10 cellular contexts compared by ENCODE assay signal in genomic region chr4:89001647-89002518, GRCh38. TPM values are rescaled to one million over a fixed set of nuclear protein-coding genes. Genes with fewer than 3 reads are reported as not detected.
DNase-seq lines count a peak whose midpoint lies in the region; TF ChIP-seq lines count a peak whose summit lies in the region.
"Had no signal": no experiment of that assay in that cellular context is flagged by ENCODE, and none has a peak within 500 bp of the region (broad histone marks: within the 10 kb centered on the region; RNA-seq: fewer than 3 reads in every experiment).

No MANE protein-coding gene starts in this region.

- DNase-seq in DMS53 (lab: John Stamatoyannopoulos, UW) (peak; percentile 80), NCI-H187 treated with DMSO at 0.1 percent for 48 hours (lab: John Stamatoyannopoulos, UW) (peak; percentile 83), SHP77 (lab: John Stamatoyannopoulos, UW) (peak; percentile 14 to 36), mesenchymal stem cell (peak; percentile 37), T-helper 1 cell (no peak), Caco-2 (no peak)
- DNase-seq in activated CD4-positive, CD25-positive, alpha-beta regulatory T cell (lab: John Stamatoyannopoulos, UW) = no peak
- DNase-seq in activated effector memory CD4-positive, alpha-beta T cell treated with anti-CD3 and anti-CD28 coated beads, Interleukin-2, amount 50 U/mL, for 16 hours = no peak
- DNase-seq: activated CD4-positive, alpha-beta T cell treated with anti-CD3 and anti-CD28 coated beads for 4 hours had no signal

- no peaks in the 10 kb centered on the region for H3K36me3 Mint-ChIP-seq in Caco-2 (ENCODE audit: insufficient read depth, unreplicated experiment)

- H3K27ac Mint-ChIP-seq in Caco-2 (ENCODE audit: unreplicated experiment) = no peak overlapping the region

- H3K79me1 ChIP-seq in mesenchymal stem cell (replicated peaks; ENCODE audit: low read length, poor library complexity, severe bottlenecking) = no peaks in the 10 kb centered on the region

- intact Hi-C loops in Caco-2 (cut with micrococcal nuclease; ENCODE audit: unreplicated experiment) = no loop called here

- H3K4me3 Mint-ChIP-seq in Caco-2 (ENCODE audit: unreplicated experiment) = no peak overlapping the region

- H3K4ac ChIP-seq in mesenchymal stem cell (ENCODE audit: low read depth in 1 of 2, low read length in 2 of 2) = no peak overlapping the region

- no peak overlapping the region for H2AFZ ChIP-seq in mesenchymal stem cell (ENCODE audit: low read depth, low read length)

- no peak overlapping the region for H4K8ac ChIP-seq in mesenchymal stem cell (ENCODE audit: low read length)

- H3K4me1 Mint-ChIP-seq in Caco-2 (ENCODE audit: low read depth, unreplicated experiment) = peaks cover 12% of the 10 kb centered on the region

- H3K27me3 ChIP-seq in mesenchymal stem cell (ENCODE audit: control insufficient read depth in 1 of 2, insufficient read depth in 1 of 2, low read length in 2 of 2) (no peaks in the 10 kb centered on the region), Caco-2 (replicated peaks; ENCODE audit: control insufficient read depth, insufficient read depth, low read length) (no peaks in the 10 kb centered on the region)
- H3K27me3 ChIP-seq: SJSA1 had no signal

- H3K18ac ChIP-seq in mesenchymal stem cell (ENCODE audit: low read depth in 1 of 2, low read length in 2 of 2) = no peak overlapping the region

- peak overlapping the region; percentile 17 for H3K9ac ChIP-seq in mesenchymal stem cell (ENCODE audit: low read length)

- no peak overlapping the region for H4K91ac ChIP-seq in mesenchymal stem cell (ENCODE audit: low read length)

- H2BK120ac ChIP-seq in mesenchymal stem cell (ENCODE audit: low read depth, low read length) = no peak overlapping the region

- POLR2A ChIA-PET in Caco-2 (lab: Charles Lee) = no interaction called here

- no peak overlapping the region for H3K14ac ChIP-seq in mesenchymal stem cell (ENCODE audit: low read length in 2 of 2)

- H2BK12ac ChIP-seq in mesenchymal stem cell (ENCODE audit: low read length in 2 of 2) = no peak overlapping the region

- H2BK15ac ChIP-seq in mesenchymal stem cell (ENCODE audit: low read depth, poor library complexity, severe bottlenecking) = no peak overlapping the region

- no peak overlapping the region for H3K4me2 ChIP-seq in mesenchymal stem cell (ENCODE audit: low read length, poor library complexity, severe bottlenecking)

- H3K23ac ChIP-seq in mesenchymal stem cell (ENCODE audit: low read length in 2 of 2) = no peak overlapping the region

- peaks cover 4 to 7% of the 10 kb centered on the region in 2 experiments for H3K36me3 ChIP-seq in mesenchymal stem cell (ENCODE audit: control insufficient read depth in 1 of 2, insufficient read depth in 2 of 2, low read depth in 1 of 2, low read length in 2 of 2)
- H3K36me3 ChIP-seq in Caco-2 (ENCODE audit: control insufficient read depth, insufficient read depth, low read length) = no peaks in the 10 kb centered on the region
- H3K36me3 ChIP-seq: SJSA1 had no signal

- H3K9me3 Mint-ChIP-seq in Caco-2 (ENCODE audit: unreplicated experiment) = no peaks in the 10 kb centered on the region

- BruUV-seq in Caco-2 (replicated peaks; lab: Mats Ljungman, UMichigan) = no TSS peak

- TF ChIP-seq CTCF in Caco-2 (IDR thresholded peaks at IDR 0.05; ENCODE audit: insufficient read depth in 1 of 2, low read depth in 1 of 2, low read length in 1 of 2, severe bottlenecking in 1 of 2, unreplicated experiment in 1 of 2) = no peak

- H3K4me1 ChIP-seq in mesenchymal stem cell (ENCODE audit: control insufficient read depth, insufficient read depth, low read depth, low read length) (no peaks in the 10 kb centered on the region), Caco-2 (peaks cover 10% of the 10 kb centered on the region)
- H3K4me1 ChIP-seq: SJSA1 had no signal

- no peak overlapping the region for H2BK5ac ChIP-seq in mesenchymal stem cell (ENCODE audit: low read depth, low read length, poor library complexity, severe bottlenecking)

- H3K27me3 Mint-ChIP-seq in Caco-2 (ENCODE audit: insufficient read depth, unreplicated experiment) = no peaks in the 10 kb centered on the region

- WGBS in mesenchymal stem cell = 13% methylated on average over 4 of the region's 9 CpGs

- H3K9me3 ChIP-seq in mesenchymal stem cell (ENCODE audit: control insufficient read depth, low read length) (no peaks in the 10 kb centered on the region), Caco-2 (0 out of 2 replicates have a peak, but pooled peaks cover 3% of the 10 kb centered on the region)
- H3K9me3 ChIP-seq: SJSA1 had no signal

- H3K4me3 ChIP-seq in mesenchymal stem cell (ENCODE audit: insufficient read depth in 1 of 2, low read depth in 1 of 2, low read length in 2 of 2) (no peak overlapping the region), Caco-2 (ENCODE audit: low read depth, low read length) (no peak overlapping the region)
- H3K4me3 ChIP-seq: SJSA1 had no signal

- H2AK5ac ChIP-seq in mesenchymal stem cell (ENCODE audit: low read length, severe bottlenecking) = no peak overlapping the region

- no peak overlapping the region for H3K27ac ChIP-seq in mesenchymal stem cell (ENCODE audit: low read length, poor library complexity, severe bottlenecking)
- H3K27ac ChIP-seq: SJSA1 had no signal

- CTCF ChIA-PET in Caco-2 (lab: Charles Lee) = no interaction called here

RNA-seq across cellular contexts. Expression of gene FAM13A, which starts 55.1 kb away (rescaled TPM):
- polyA plus RNA-seq in mesenchymal stem cell (2013, experiment 1 of 2) = 9.8 TPM
- polyA plus RNA-seq in mesenchymal stem cell (2013, experiment 2 of 2) = 10.2 TPM
- total RNA-seq in Caco-2 (2022) = 10.3 and 11.0 TPM in 2 replicates

Comparison
In these comparisons a context has a peak if more than half of its experiments do, and no peak if none do; other contexts are left out.
1. DNase-seq: peak in DMS53 (single experiment), NCI-H187 treated with DMSO at 0.1 percent for 48 hours (single experiment), SHP77 (2 of 2) and mesenchymal stem cell (single experiment); none in activated CD4-positive, CD25-positive, alpha-beta regulatory T cell (0 of 4), activated effector memory CD4-positive, alpha-beta T cell treated with anti-CD3 and anti-CD28 coated beads, Interleukin-2, amount 50 U/mL, for 16 hours (single experiment), T-helper 1 cell (0 of 5) and Caco-2 (0 of 2).